ENCODE assay signal across 16 cellular contexts in genomic region chr15:95262866-95263564, GRCh38.
A peak's percentile ranks its signal among the peaks of the same experiment; 100 is the strongest.
DNase-seq lines count a peak whose midpoint lies in the region; ATAC-seq and TF ChIP-seq lines count a peak whose summit lies in the region.
"Had no signal": no experiment of that assay in that cellular context is flagged by ENCODE, and none has a peak within 500 bp of the region (broad histone marks: within the 10 kb centered on the region; RNA-seq: fewer than 3 reads in every experiment).

No MANE protein-coding gene starts in this region.

- ATAC-seq in activated CD8-positive, alpha-beta T cell treated with anti-CD3 and anti-CD28 coated beads, Interleukin-2, amount 10 ng/mL, durations not matched to agents 7 days and 5 days = no peak
- ATAC-seq in HG02970 (IDR thresholded peaks at IDR 0.05; ENCODE audit: low FRiP score, unreplicated experiment) = no peak
- ATAC-seq: foreskin keratinocyte had no signal

- H3K4me1 ChIP-seq in adipocyte (ENCODE audit: control insufficient read depth, insufficient read depth, low read length) (peaks cover 66% of the 10 kb centered on the region), smooth muscle cell (ENCODE audit: low read depth) (peaks cover 29% of the 10 kb centered on the region)

- H3K36me3 ChIP-seq in adipocyte (ENCODE audit: control insufficient read depth, insufficient read depth, low read length, severe bottlenecking) (no peaks in the 10 kb centered on the region), smooth muscle cell (ENCODE audit: low read depth) (no peaks in the 10 kb centered on the region)

- H4K20me1 ChIP-seq in smooth muscle cell (ENCODE audit: low read depth) = no peaks in the 10 kb centered on the region

- H3K79me2 ChIP-seq in smooth muscle cell (ENCODE audit: low read depth) = no peaks in the 10 kb centered on the region

- H3K4me3 ChIP-seq in adipocyte (ENCODE audit: low read length) (peak overlapping the region; percentile 7), fibroblast of mammary gland (ENCODE audit: control insufficient read depth, low read depth, low read length) (no peak overlapping the region), smooth muscle cell (no peak overlapping the region)

- peak; percentile 29 for DNase-seq in GM03348 (ENCODE audit: low spot score)
- peak; percentile 61 for DNase-seq in adipocyte (ENCODE audit: low read depth)
- peak; percentile 60 for DNase-seq in fibroblast of mammary gland (ENCODE audit: low read depth)
- no peak for DNase-seq in smooth muscle cell (lab: John Stamatoyannopoulos, UW; ENCODE audit: unreplicated experiment)
- no peak for DNase-seq in activated CD8-positive, alpha-beta T cell treated with anti-CD3 and anti-CD28 coated beads, Interleukin-2, amount 10 ng/mL, durations not matched to agents 7 days and 5 days
- no peak for DNase-seq in activated naive CD4-positive, alpha-beta T cell (lab: John Stamatoyannopoulos, UW)
- DNase-seq in Kasumi-1 (lab: John Stamatoyannopoulos, UW) = no peak
- DNase-seq: activated CD4-positive, CD25-positive, alpha-beta regulatory T cell; C1 segment of cervical spinal cord; NCI-H1092; NCI-H446 treated with DMSO at 0.1 percent for 48 hours had no signal

- no peak overlapping the region for H3K27ac Mint-ChIP-seq in activated CD8-positive, alpha-beta T cell treated with anti-CD3 and anti-CD28 coated beads, Interleukin-2, amount 10 ng/mL, durations not matched to agents 7 days and 5 days
- H3K27ac Mint-ChIP-seq: activated naive CD8-positive, alpha-beta T cell; dendritic cell treated with granulocyte-macrophage colony-stimulating factor and Interleukin-4, amounts not matched to agents 40 ng/mL and 50 ng/mL, for 4 days; progenitor cell of endocrine pancreas had no signal

- peaks cover 49% of the 10 kb centered on the region for H3K27me3 Mint-ChIP-seq in activated CD8-positive, alpha-beta T cell treated with anti-CD3 and anti-CD28 coated beads, Interleukin-2, amount 10 ng/mL, durations not matched to agents 7 days and 5 days (ENCODE audit: low read depth)

- POLR2A ChIA-PET in activated CD8-positive, alpha-beta T cell treated with anti-CD3 and anti-CD28 coated beads, Interleukin-2, amount 10 ng/mL, durations not matched to agents 7 days and 5 days (lab: Charles Lee) = no interaction called here

- H3K36me3 Mint-ChIP-seq in activated CD8-positive, alpha-beta T cell treated with anti-CD3 and anti-CD28 coated beads, Interleukin-2, amount 10 ng/mL, durations not matched to agents 7 days and 5 days (ENCODE audit: low read depth) = no peaks in the 10 kb centered on the region
- H3K36me3 Mint-ChIP-seq: activated naive CD8-positive, alpha-beta T cell had no signal

- H3K27ac ChIP-seq in smooth muscle cell (ENCODE audit: low read depth) = no peak overlapping the region
- H3K27ac ChIP-seq: foreskin keratinocyte had no signal

- peaks cover 26% of the 10 kb centered on the region for H3K4me1 Mint-ChIP-seq in activated CD8-positive, alpha-beta T cell treated with anti-CD3 and anti-CD28 coated beads, Interleukin-2, amount 10 ng/mL, durations not matched to agents 7 days and 5 days (ENCODE audit: low read depth)

- H3K4me2 ChIP-seq in smooth muscle cell = peak overlapping the region; percentile 63

- H3F3A ChIP-seq in smooth muscle cell (ENCODE audit: low read depth) = no peaks in the 10 kb centered on the region

- H2AFZ ChIP-seq in smooth muscle cell (ENCODE audit: low read depth) = no peak overlapping the region

- no peak overlapping the region for H3K4me3 Mint-ChIP-seq in activated CD8-positive, alpha-beta T cell treated with anti-CD3 and anti-CD28 coated beads, Interleukin-2, amount 10 ng/mL, durations not matched to agents 7 days and 5 days
- H3K4me3 Mint-ChIP-seq: activated naive CD8-positive, alpha-beta T cell; dendritic cell treated with granulocyte-macrophage colony-stimulating factor and Interleukin-4, amounts not matched to agents 40 ng/mL and 50 ng/mL, for 4 days had no signal

- H3K9me3 ChIP-seq in adipocyte (ENCODE audit: control insufficient read depth, low read length) = no peaks in the 10 kb centered on the region
- no peaks in the 10 kb centered on the region for H3K9me3 ChIP-seq in smooth muscle cell (replicated peaks; ENCODE audit: low read depth)

- CTCF ChIA-PET in activated CD8-positive, alpha-beta T cell treated with anti-CD3 and anti-CD28 coated beads, Interleukin-2, amount 10 ng/mL, durations not matched to agents 7 days and 5 days (lab: Charles Lee) = no interaction called here

- WGBS in smooth muscle cell (ENCODE audit: low lambda C conversion rate) = 51% methylated on average over 6 of the region's 6 CpGs

- H3K27me3 ChIP-seq in adipocyte (replicated peaks; ENCODE audit: control insufficient read depth, insufficient read depth, low read length) (no peaks in the 10 kb centered on the region), smooth muscle cell (ENCODE audit: low read depth) (no peaks in the 10 kb centered on the region)
- H3K27me3 ChIP-seq: foreskin keratinocyte had no signal

- H3K9me3 Mint-ChIP-seq in activated CD8-positive, alpha-beta T cell treated with anti-CD3 and anti-CD28 coated beads, Interleukin-2, amount 10 ng/mL, durations not matched to agents 7 days and 5 days (ENCODE audit: insufficient read depth) = peaks cover 9% of the 10 kb centered on the region
- H3K9me3 Mint-ChIP-seq: dendritic cell treated with granulocyte-macrophage colony-stimulating factor and Interleukin-4, amounts not matched to agents 40 ng/mL and 50 ng/mL, for 4 days had no signal

- peak overlapping the region; percentile 81 for H3K9ac ChIP-seq in adipocyte (ENCODE audit: low read length)
- no peak overlapping the region for H3K9ac ChIP-seq in smooth muscle cell (ENCODE audit: low read depth)

- TF ChIP-seq CTCF in fibroblast of mammary gland (conservative IDR thresholded peaks at IDR 0.05; ENCODE audit: control insufficient read depth, insufficient read depth, low read depth, low read length) (no peak), smooth muscle cell (IDR thresholded peaks at IDR 0.05; ENCODE audit: borderline replicate concordance, insufficient read depth, poor library complexity, severe bottlenecking) (no peak)

Comparison
In these comparisons a context has a peak if more than half of its experiments do, and no peak if none do; other contexts are left out.
1. DNase-seq: peak in GM03348 (single experiment), adipocyte (single experiment) and fibroblast of mammary gland (single experiment); none in smooth muscle cell (single experiment), activated CD8-positive, alpha-beta T cell treated with anti-CD3 and anti-CD28 coated beads, Interleukin-2, amount 10 ng/mL, durations not matched to agents 7 days and 5 days (single experiment), activated naive CD4-positive, alpha-beta T cell (0 of 4) and Kasumi-1 (0 of 2).